Comparison of ENCODE assay signal across 20 cellular contexts in genomic region chr3:41258239-41258800, GRCh38.
"Had no signal": no experiment of that assay in that cellular context is flagged by ENCODE, and none has a peak within 500 bp of the region (broad histone marks: within the 10 kb centered on the region; RNA-seq: fewer than 3 reads in every experiment).

No MANE protein-coding gene starts in this region.

- H3K4me1 ChIP-seq: psoas muscle, stomach, transverse colon had no signal

- H3K27me3 ChIP-seq: dorsolateral prefrontal cortex, neutrophil, stomach, transverse colon had no signal

- H3K9me3 ChIP-seq: neutrophil, psoas muscle, stomach, thoracic aorta, transverse colon had no signal

- H3K4me3 ChIP-seq: dorsolateral prefrontal cortex, psoas muscle, stomach, thoracic aorta, transverse colon had no signal

- ATAC-seq: left cardiac atrium; left ventricle myocardium superior; naive thymus-derived CD4-positive, alpha-beta T cell; psoas muscle; sciatic nerve had no signal

- H3K27ac ChIP-seq: dorsolateral prefrontal cortex, neutrophil, psoas muscle, stomach, thoracic aorta, transverse colon had no signal

- H3K36me3 ChIP-seq: neutrophil, stomach, thoracic aorta, transverse colon had no signal

- DNase-seq: central memory CD4-positive, alpha-beta T cell; cortex of kidney; dorsolateral prefrontal cortex; effector CD8-positive, alpha-beta T cell; kidney; left cardiac atrium; left ventricle myocardium superior; mammary epithelial cell; naive thymus-derived CD4-positive, alpha-beta T cell; psoas muscle; retina; small intestine; stimulated activated CD4-positive, alpha-beta T cell treated with anti-CD3 and anti-CD28 coated beads, Interleukin-12 subunit alpha, Interleukin-12 subunit beta, amount 100 ng/mL, for 4 hours; stimulated activated naive CD4-positive, alpha-beta T cell; stomach; substantia nigra; transverse colon had no signal
